In the genomic region with DNA sequence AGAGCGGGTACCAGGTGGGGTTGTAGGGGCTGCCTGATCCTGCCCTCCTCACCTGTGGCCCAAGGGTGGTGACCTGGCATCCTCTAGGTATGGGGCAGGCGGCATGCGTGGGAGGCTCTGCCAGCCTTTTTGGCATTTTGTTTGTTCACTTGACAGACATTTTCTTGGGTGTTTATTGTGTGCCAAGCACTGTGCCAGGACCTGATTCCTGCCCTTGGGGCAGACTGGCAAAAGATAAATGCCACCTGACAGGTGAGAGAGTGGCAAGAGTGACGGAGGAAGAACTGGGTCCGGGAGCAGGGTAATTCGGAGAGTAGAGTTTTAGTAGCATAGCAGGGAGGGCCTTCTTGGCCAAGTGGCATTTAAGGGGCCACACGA, we compare ENCODE assay signal across 12 cellular contexts. TPM values are rescaled to one million over a fixed set of nuclear protein-coding genes. Genes with fewer than 3 reads are reported as not detected.
DNase-seq lines count a peak whose midpoint lies in the region; ATAC-seq and TF ChIP-seq lines count a peak whose summit lies in the region.
"Had no signal": no experiment of that assay in that cellular context is flagged by ENCODE, and none has a peak within 500 bp of the region (broad histone marks: within the 10 kb centered on the region; RNA-seq: fewer than 3 reads in every experiment).

No MANE protein-coding gene starts in this region.

- WGBS in right cardiac atrium: 93% methylated on average over 7 of the region's 7 CpGs
- WGBS in body of pancreas, 2 donors: 39 to 56% methylated on average over 7 of the region's 7 CpGs
- WGBS in mesenchymal stem cell: 91% methylated on average over 7 of the region's 7 CpGs
- WGBS in thyroid gland, 2 donors: 73 to 75% methylated on average over 7 of the region's 7 CpGs

- H2BK15ac ChIP-seq in mesenchymal stem cell (ENCODE audit: low read depth, poor library complexity, severe bottlenecking): no peak overlapping the region

- H3K36me3 ChIP-seq in body of pancreas (replicated peaks in 1 of 2; ENCODE audit: insufficient read depth in 1 of 2, low read depth in 2 of 2): peaks cover 0 to 2% of the 10 kb centered on the region in 2 donors
- H3K36me3 ChIP-seq in mesenchymal stem cell (ENCODE audit: control insufficient read depth in 1 of 2, insufficient read depth in 2 of 2, low read depth in 1 of 2, low read length in 2 of 2): peaks cover 12 to 51% of the 10 kb centered on the region in 2 experiments
- H3K36me3 ChIP-seq in thyroid gland: peaks cover 0 to 10% of the 10 kb centered on the region in 2 donors

- H4K91ac ChIP-seq in mesenchymal stem cell (ENCODE audit: low read length): no peak overlapping the region

- no peaks in the 10 kb centered on the region for H3K9me3 ChIP-seq in right cardiac atrium (ENCODE audit: control insufficient read depth, low read length)
- H3K9me3 ChIP-seq in body of pancreas: no peaks in the 10 kb centered on the region
- no peaks in the 10 kb centered on the region for H3K9me3 ChIP-seq in mesenchymal stem cell (ENCODE audit: control insufficient read depth, low read length)
- H3K9me3 ChIP-seq in thyroid gland: no peaks in the 10 kb centered on the region
- H3K9me3 ChIP-seq: left lung, stomach had no signal

- no peak overlapping the region for H2BK120ac ChIP-seq in mesenchymal stem cell (ENCODE audit: low read depth, low read length)

- H3K27me3 ChIP-seq in right cardiac atrium (ENCODE audit: control insufficient read depth, insufficient read depth): no peaks in the 10 kb centered on the region
- H3K27me3 ChIP-seq in body of pancreas: no peaks in the 10 kb centered on the region
- H3K27me3 ChIP-seq in mesenchymal stem cell (ENCODE audit: control insufficient read depth in 1 of 2, insufficient read depth in 1 of 2, low read length in 2 of 2): no peaks in the 10 kb centered on the region
- no peaks in the 10 kb centered on the region for H3K27me3 ChIP-seq in thyroid gland
- H3K27me3 ChIP-seq: left lung, stomach had no signal

- H3K4me1 ChIP-seq in right cardiac atrium (ENCODE audit: control insufficient read depth, insufficient read depth, low read length) (peaks cover 29% of the 10 kb centered on the region), body of pancreas (peaks cover 75% of the 10 kb centered on the region), mesenchymal stem cell (ENCODE audit: control insufficient read depth, insufficient read depth, low read depth, low read length) (peaks cover 58% of the 10 kb centered on the region), thyroid gland (peaks cover 83 to 89% of the 10 kb centered on the region in 2 donors)

- H3K14ac ChIP-seq in mesenchymal stem cell (ENCODE audit: low read length in 2 of 2): no peak overlapping the region

- peaks cover 17% of the 10 kb centered on the region for H3K79me1 ChIP-seq in mesenchymal stem cell (replicated peaks; ENCODE audit: low read length, poor library complexity, severe bottlenecking)

- no peak overlapping the region for H3K4me2 ChIP-seq in mesenchymal stem cell (ENCODE audit: low read length, poor library complexity, severe bottlenecking)

- H2AK5ac ChIP-seq in mesenchymal stem cell (ENCODE audit: low read length, severe bottlenecking): peak overlapping the region; percentile 30

- no peak for ATAC-seq in left cardiac atrium
- ATAC-seq in right cardiac atrium: no peak
- ATAC-seq in body of pancreas: no peak
- no peak for ATAC-seq in GM18870 (IDR thresholded peaks at IDR 0.05; ENCODE audit: unreplicated experiment)

- intact Hi-C loops in left cardiac atrium (cut with DNase I) (loop anchor here (2.0 to 5.0 kb wide), 2 partner anchors 41 to 44 kb away; no protein-coding TSS in a partner anchor), right cardiac atrium (cut with DNase I) (loop anchor here in 2 of 4 donors (5.0 kb wide), 2 partner anchors 34 to 44 kb away; partner anchors contain the start of gene ANGPTL4 (in 1 of the 2)), body of pancreas (cut with DNase I) (loop anchor here (5.0 kb wide), 1 partner anchor 39 kb away; no protein-coding TSS in a partner anchor), thyroid gland (cut with DNase I) (loop anchor here (5.0 kb wide), 1 partner anchor 39 kb away; no protein-coding TSS in a partner anchor)

- H2BK5ac ChIP-seq in mesenchymal stem cell (ENCODE audit: low read depth, low read length, poor library complexity, severe bottlenecking): no peak overlapping the region

- H3K4ac ChIP-seq in mesenchymal stem cell (ENCODE audit: low read depth in 1 of 2, low read length in 2 of 2): no peak overlapping the region

- H2AFZ ChIP-seq in mesenchymal stem cell (ENCODE audit: low read depth, low read length): no peak overlapping the region

- no peak overlapping the region for H2BK12ac ChIP-seq in mesenchymal stem cell (ENCODE audit: low read length in 2 of 2)

- no peak overlapping the region for H3K4me3 ChIP-seq in right cardiac atrium (ENCODE audit: low read length)
- no peak overlapping the region for H3K4me3 ChIP-seq in body of pancreas
- no peak overlapping the region for H3K4me3 ChIP-seq in mesenchymal stem cell (ENCODE audit: insufficient read depth in 1 of 2, low read depth in 1 of 2, low read length in 2 of 2)
- no peak overlapping the region for H3K4me3 ChIP-seq in thyroid gland (replicated peaks in 1 of 3)
- H3K4me3 ChIP-seq: left lung, stomach had no signal

- peak overlapping the region; percentile 40 for H4K8ac ChIP-seq in mesenchymal stem cell (ENCODE audit: low read length)

- no peak overlapping the region for H3K9ac ChIP-seq in mesenchymal stem cell (ENCODE audit: low read length)

- H3K18ac ChIP-seq in mesenchymal stem cell (ENCODE audit: low read depth in 1 of 2, low read length in 2 of 2): no peak overlapping the region

- TF ChIP-seq POLR2A in body of pancreas (IDR thresholded peaks at IDR 0.05) (no peak), thyroid gland (IDR thresholded peaks at IDR 0.05) (no peak)

- H3K23ac ChIP-seq in mesenchymal stem cell (ENCODE audit: low read length in 2 of 2): no peak overlapping the region

- peak; percentile 19 for DNase-seq in left cardiac atrium
- DNase-seq in right cardiac atrium: no peak
- DNase-seq in body of pancreas: peak in 3 of 4 donors; percentile 33 to 51 (median 49)
- DNase-seq in mesenchymal stem cell: no peak
- DNase-seq in thyroid gland: no peak
- DNase-seq in cortex of kidney (lab: John Stamatoyannopoulos, UW): no peak
- no peak for DNase-seq in NOMO-1 treated with DMSO at 0.1 percent for 48 hours (lab: John Stamatoyannopoulos, UW; ENCODE audit: unreplicated experiment)
- DNase-seq: NCI-H1105 treated with DMSO at 0.1 percent for 48 hours had no signal

- H3K27ac ChIP-seq in right cardiac atrium (ENCODE audit: low read length) (no peak overlapping the region), body of pancreas (peak overlapping the region in 2 of 4 donors; percentile 44 to 58), mesenchymal stem cell (ENCODE audit: low read length, poor library complexity, severe bottlenecking) (no peak overlapping the region), thyroid gland (peak overlapping the region; percentile 97 to 100 (median 100))
- H3K27ac ChIP-seq: left lung had no signal

- TF ChIP-seq CTCF in body of pancreas (IDR thresholded peaks at IDR 0.05) (no peak), thyroid gland (IDR thresholded peaks at IDR 0.05) (no peak)

RNA-seq across cellular contexts. Expression of gene RAB11B, which starts 6.0 kb away (rescaled TPM):
- 100 to 1,000 TPM; 133 to 163 TPM for total RNA-seq in left cardiac atrium
- 100 to 1,000 TPM; 145 to 201 (median 158) TPM for total RNA-seq in right cardiac atrium
- polyA plus RNA-seq in right cardiac atrium: 157 TPM
- total RNA-seq in body of pancreas: 10 to 100 TPM; 47.7 to 50.4 TPM
- 90.1 TPM for polyA plus RNA-seq in mesenchymal stem cell (2013, experiment 1 of 2)
- 92.4 TPM for polyA plus RNA-seq in mesenchymal stem cell (2013, experiment 2 of 2)
- 100 to 1,000 TPM in 2 of 4 donors, 10 to 100 TPM in 2; 91.2 to 137 (median 113) TPM for total RNA-seq in thyroid gland

RNA-seq across cellular contexts. Expression of gene MARCHF2, which starts 16.9 kb away (rescaled TPM):
- total RNA-seq in left cardiac atrium: 10 to 100 TPM; 81.1 to 87.8 TPM
- total RNA-seq in right cardiac atrium: 100 to 1,000 TPM in 3 of 4 donors, 10 to 100 TPM in 1; 94.2 to 106 (median 104) TPM
- polyA plus RNA-seq in right cardiac atrium: 107 TPM
- 10 to 100 TPM; 32.9 to 35.9 TPM for total RNA-seq in body of pancreas
- polyA plus RNA-seq in mesenchymal stem cell (2013, experiment 1 of 2): 42.1 TPM
- 39.4 TPM for polyA plus RNA-seq in mesenchymal stem cell (2013, experiment 2 of 2)
- total RNA-seq in thyroid gland: 100 to 1,000 TPM; 168 to 245 (median 215) TPM

RNA-seq across cellular contexts. Expression of gene ANGPTL4, which starts 32.2 kb away (rescaled TPM):
- 10 to 100 TPM; 16.3 to 81.6 TPM for total RNA-seq in left cardiac atrium
- 10 to 100 TPM in 1 of 4 donors, 1 to 10 TPM in 3; 5.9 to 89.3 (median 7.8) TPM for total RNA-seq in right cardiac atrium
- 24.1 TPM for polyA plus RNA-seq in right cardiac atrium
- 100 to 1,000 TPM in 1 of 2 donors, 10 to 100 TPM in 1; 68.7 to 110 TPM for total RNA-seq in body of pancreas
- polyA plus RNA-seq in mesenchymal stem cell (2013, experiment 1 of 2): 48.8 TPM
- polyA plus RNA-seq in mesenchymal stem cell (2013, experiment 2 of 2): 48.5 TPM
- 10 to 100 TPM; 19.9 to 99.8 (median 46.6) TPM for total RNA-seq in thyroid gland
- total RNA-seq: SK-MEL-5 had no signal

RNA-seq across cellular contexts. Expression of gene HNRNPM, which starts 48.6 kb away (rescaled TPM):
- total RNA-seq in left cardiac atrium (100 to 1,000 TPM; 102 to 126 TPM), right cardiac atrium (100 to 1,000 TPM; 106 to 128 (median 120) TPM), body of pancreas (100 to 1,000 TPM in 1 of 2 donors, 10 to 100 TPM in 1; 64.9 to 146 TPM), thyroid gland (100 to 1,000 TPM in 2 of 4 donors, 10 to 100 TPM in 2; 79.3 to 138 (median 97.2) TPM)
- 67.9 TPM for polyA plus RNA-seq in right cardiac atrium
- 84.5 TPM for polyA plus RNA-seq in mesenchymal stem cell (2013, experiment 1 of 2)
- polyA plus RNA-seq in mesenchymal stem cell (2013, experiment 2 of 2): 82.9 TPM

RNA-seq across cellular contexts. Expression of gene KANK3, which starts 53.1 kb away (rescaled TPM):
- total RNA-seq in left cardiac atrium (10 to 100 TPM; 19.3 to 19.6 TPM), right cardiac atrium (10 to 100 TPM; 10.1 to 14.0 (median 13.2) TPM), body of pancreas (10 to 100 TPM in 1 of 2 donors, 1 to 10 TPM in 1; 9.1 to 25.7 TPM), thyroid gland (10 to 100 TPM; 21.1 to 49.7 (median 30.5) TPM)
- polyA plus RNA-seq in right cardiac atrium: 12.5 TPM
- 0.14 TPM for polyA plus RNA-seq in mesenchymal stem cell (2013, experiment 1 of 2)
- 0.23 TPM for polyA plus RNA-seq in mesenchymal stem cell (2013, experiment 2 of 2)

Comparison
In these comparisons a context has a peak if more than half of its experiments do, and no peak if none do; other contexts are left out.
1. DNase-seq: peak in left cardiac atrium (single experiment) and body of pancreas (3 of 4); none in right cardiac atrium (0 of 3), mesenchymal stem cell (single experiment), thyroid gland (0 of 2), cortex of kidney (single experiment) and NOMO-1 treated with DMSO at 0.1 percent for 48 hours (single experiment).
2. H3K27ac ChIP-seq: peak in thyroid gland (3 of 3); none in right cardiac atrium (single experiment) and mesenchymal stem cell (single experiment).